Comparison of ENCODE assay signal across 12 cellular contexts in the genomic region with DNA sequence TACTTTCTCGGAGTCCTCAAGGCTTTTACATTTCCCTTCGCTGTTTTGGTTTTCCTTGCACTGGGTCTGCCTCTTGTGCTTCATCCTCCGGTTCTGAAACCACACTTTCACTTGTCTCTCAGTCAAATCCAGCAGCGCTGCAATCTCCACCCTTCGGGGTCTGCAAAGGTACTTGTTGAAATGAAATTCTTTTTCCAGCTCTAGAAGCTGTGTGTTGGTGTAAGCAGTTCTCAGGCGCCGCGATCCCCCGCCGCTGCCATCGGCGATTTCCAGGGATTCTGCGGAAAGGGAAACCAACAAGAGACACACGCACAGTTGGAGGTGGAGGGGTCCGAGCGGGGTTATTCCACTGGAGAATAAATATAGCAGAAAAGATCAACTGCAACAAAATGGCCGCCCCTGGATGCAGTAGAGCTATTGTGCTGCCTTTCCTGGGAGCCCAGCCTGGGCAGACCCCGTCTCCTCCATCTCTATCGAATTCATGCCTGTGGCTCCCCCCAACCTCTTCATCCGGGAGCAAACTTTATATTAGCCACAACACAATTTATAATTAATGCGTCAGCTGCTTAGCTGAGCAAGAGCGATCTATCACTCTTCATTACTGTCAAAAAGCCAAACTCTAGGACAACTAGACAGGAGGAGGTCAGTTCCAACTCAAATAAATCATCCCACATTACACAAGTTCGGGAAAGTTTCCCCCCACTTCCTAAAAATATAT. TPM values are rescaled to one million over a fixed set of nuclear protein-coding genes. Genes with fewer than 3 reads are reported as not detected.
A peak's percentile ranks its signal among the peaks of the same experiment; 100 is the strongest.
DNase-seq lines count a peak whose midpoint lies in the region; ATAC-seq, FAIRE-seq and TF ChIP-seq lines count a peak whose summit lies in the region.
"Had no signal": no experiment of that assay in that cellular context is flagged by ENCODE, and none has a peak within 500 bp of the region (broad histone marks: within the 10 kb centered on the region; RNA-seq: fewer than 3 reads in every experiment).

No MANE protein-coding gene starts in this region.

- DNase-seq in HepG2 (ENCODE audit: low spot score) (no peak), esophagus squamous epithelium (lab: John Stamatoyannopoulos, UW) (no peak), naive B cell (no peak), SKM-1 treated with dmso at 0.1 percent for 144 hours (lab: John Stamatoyannopoulos, UW; ENCODE audit: unreplicated experiment) (no peak), SK-N-DZ (ENCODE audit: low spot score) (no peak)
- no peak for DNase-seq in activated CD4-positive, alpha-beta T cell treated with anti-CD3 and anti-CD28 coated beads, Interleukin-2, amount 50 U/mL, for 48 hours
- DNase-seq: NCI-H1694 treated with DMSO at 0.1 percent for 48 hours; stimulated activated CD4-positive, alpha-beta T cell treated with anti-CD3 and anti-CD28 coated beads, Interleukin-2, amount 100 ng/mL, for 24 hours had no signal

- H3K4me2 ChIP-seq in HepG2 (ENCODE audit: low read depth, low read length) = no peak overlapping the region

- peaks cover 79 to 94% (median 85%) of the 10 kb centered on the region in 3 donors for H3K27me3 Mint-ChIP-seq in naive B cell

- TF ChIP-seq POLR2A in HepG2 (IDR thresholded peaks at IDR 0.05; ENCODE audit: insufficient read depth in 1 of 2, low read depth in 2 of 2, low read length in 2 of 2) (no peak), esophagus squamous epithelium (IDR thresholded peaks at IDR 0.05) (no peak)

- in situ Hi-C loops in HepG2 (cut with HindIII; ENCODE audit: extremely low pct_ligation_motif_present, low pct_unique_long_range_greater_than_20kb) = no loop called here

- POLR2A ChIA-PET in HepG2 (lab: Yijun Ruan, JAX) = no interaction called here

- peaks cover 0 to 3% (median 0%) of the 10 kb centered on the region in 7 donors for H3K9me3 Mint-ChIP-seq in naive B cell

- H3K9me3 ChIP-seq in liver (ENCODE audit: control insufficient read depth in 4 of 4, low read length in 3 of 4) = no peaks in the 10 kb centered on the region
- no peaks in the 10 kb centered on the region for H3K9me3 ChIP-seq in HepG2 (ENCODE audit: low read length)
- H3K9me3 ChIP-seq in esophagus squamous epithelium = no peaks in the 10 kb centered on the region

- no TSS peak for BruUV-seq in HepG2 (replicated peaks; lab: Mats Ljungman, UMichigan)

- intact Hi-C loops in HepG2 (cut with micrococcal nuclease; ENCODE audit: unreplicated experiment) (no loop called here), esophagus squamous epithelium (cut with DNase I) (no loop called here)

- H4K20me1 ChIP-seq in HepG2 (ENCODE audit: insufficient read depth, low read length) = no peaks in the 10 kb centered on the region

- no peak for FAIRE-seq in HepG2 (lab: Jason Lieb, UNC)
- FAIRE-seq: urothelium cell line had no signal

- 17% methylated on average over 23 of the region's 23 CpGs for WGBS in liver
- 94% methylated on average over 23 of the region's 23 CpGs for WGBS in HepG2 (ENCODE audit: low lambda C conversion rate)
- WGBS in esophagus squamous epithelium, 2 donors = 11 to 25% methylated on average over 19 to 23 of the region's 23 CpGs

- H3K27me3 ChIP-seq in liver (ENCODE audit: control insufficient read depth in 4 of 4, insufficient read depth in 4 of 4, low read length in 3 of 4) (peaks cover under 1 to 30% (median 15%) of the 10 kb centered on the region in 4 donors), HepG2 (ENCODE audit: control insufficient read depth in 1 of 2, insufficient read depth in 2 of 2, low read length in 2 of 2) (no peaks in the 10 kb centered on the region), esophagus squamous epithelium (peaks cover 0 to 11% (median 0%) of the 10 kb centered on the region in 4 donors)

- H3K27ac ChIP-seq in liver (ENCODE audit: low read depth in 1 of 2, low read length in 2 of 2) (peak overlapping the region; percentile 51 to 63), HepG2 (ENCODE audit: extremely low read length, insufficient read depth, low read length) (no peak overlapping the region), esophagus squamous epithelium (peak overlapping the region; percentile 96 to 99 (median 99))

- H3K79me2 ChIP-seq in HepG2 (ENCODE audit: insufficient read depth, low read length) = no peaks in the 10 kb centered on the region

- H3K4me1 ChIP-seq in liver (ENCODE audit: control insufficient read depth in 4 of 4, insufficient read depth in 4 of 4, low read length in 3 of 4) (peaks cover 0 to 7% (median 0%) of the 10 kb centered on the region in 4 donors), HepG2 (ENCODE audit: insufficient read depth, low read length) (peaks cover 12% of the 10 kb centered on the region; the same call in 1 of the 2 replicates), esophagus squamous epithelium (peaks cover 9 to 91% (median 30%) of the 10 kb centered on the region in 3 donors)

- H2AFZ ChIP-seq in HepG2 (ENCODE audit: low read length) = no peak overlapping the region

- peaks cover 20 to 43% of the 10 kb centered on the region in 2 donors for H3K36me3 Mint-ChIP-seq in naive B cell

- H3K4me1 Mint-ChIP-seq in naive B cell = peaks cover 35 to 50% (median 37%) of the 10 kb centered on the region in 3 donors

- TF ChIP-seq RAD21 in liver (IDR thresholded peaks at IDR 0.05) = no peak
- no peak for TF ChIP-seq RAD21 in HepG2 (CRISPR knock-in tag; IDR thresholded peaks at IDR 0.05)

- H3K4me3 ChIP-seq in liver (ENCODE audit: low read depth in 1 of 3, low read length in 3 of 3) (peak overlapping the region in 1 of 3 donors; percentile 15), HepG2 (replicated peaks in 1 of 3; ENCODE audit: insufficient read depth in 1 of 3, low read depth in 2 of 3, low read length in 3 of 3) (no peak overlapping the region), esophagus squamous epithelium (peak overlapping the region; percentile 35 to 97 (median 86))

- peak overlapping the region in 2 of 6 donors; percentile 72 to 78 for H3K27ac Mint-ChIP-seq in naive B cell

- CTCF ChIA-PET in HepG2 (lab: Yijun Ruan, JAX; ENCODE audit: low intra/inter-chr PET ratio, low total read pairs) = no interaction called here

- H3K4me3 Mint-ChIP-seq in naive B cell = peak overlapping the region in 6 of 8 donors; percentile 20 to 68 (median 33)

- H3K9ac ChIP-seq in liver (ENCODE audit: low read depth in 1 of 2, low read length in 2 of 2) = no peak overlapping the region
- no peak overlapping the region for H3K9ac ChIP-seq in HepG2 (ENCODE audit: insufficient read depth, low read depth, low read length)

- TF ChIP-seq CTCF in liver (IDR thresholded peaks at IDR 0.05; ENCODE audit: low read depth, low read length, missing input control) (no peak), HepG2 (CRISPR knock-in tag; IDR thresholded peaks at IDR 0.05) (no peak), esophagus squamous epithelium (IDR thresholded peaks at IDR 0.05) (no peak)

- no peaks in the 10 kb centered on the region for H3K36me3 ChIP-seq in liver (ENCODE audit: control insufficient read depth in 4 of 4, insufficient read depth in 3 of 4, low read depth in 1 of 4, low read length in 3 of 4)
- H3K36me3 ChIP-seq in HepG2 (replicated peaks in 1 of 2; ENCODE audit: control insufficient read depth in 1 of 2, insufficient read depth in 2 of 2, low read length in 2 of 2) = no peaks in the 10 kb centered on the region
- no peaks in the 10 kb centered on the region for H3K36me3 ChIP-seq in esophagus squamous epithelium

- no peak for ATAC-seq in HepG2
- ATAC-seq in naive B cell (ENCODE audit: low read depth in 2 of 2) = no peak
- ATAC-seq in HG02763 (IDR thresholded peaks at IDR 0.05; ENCODE audit: unreplicated experiment) = no peak

- no peak for TF ChIP-seq EP300 in HepG2 (IDR thresholded peaks at IDR 0.05; ENCODE audit: low read depth in 2 of 2, low read length in 2 of 2)
- no peak for TF ChIP-seq EP300 in HepG2 (CRISPR knock-in tag; IDR thresholded peaks at IDR 0.05; ENCODE audit: borderline replicate concordance)

RNA-seq across cellular contexts. Expression of a gene that starts 1.1 kb away (rescaled TPM):
- under 1 TPM; 0.05 to 0.08 TPM for total RNA-seq in liver
- under 1 TPM; 0.08 to 0.13 TPM for polyA plus RNA-seq in liver
- total RNA-seq in HepG2 (2016; rRNA removed; fragmentation: Illumina TruSeq; extraction: Trizol) = 0.22 TPM in 1 of 2 replicates, not detected in the other
- 0.10 and 0.35 TPM in 2 replicates for total RNA-seq in HepG2 (2016; cell fraction: cytosol; rRNA removed; fragmentation: Illumina TruSeq; extraction: Trizol; ENCODE audit: low read depth)
- 0.15 TPM in 1 of 2 replicates, not detected in the other for total RNA-seq in HepG2 (2016; cell fraction: insoluble cytoplasmic fraction; rRNA removed; fragmentation: Illumina TruSeq; extraction: Trizol)
- total RNA-seq in HepG2 (2016; cell fraction: membrane; rRNA removed; fragmentation: Illumina TruSeq; extraction: Trizol) = 0.09 and 0.17 TPM in 2 replicates
- total RNA-seq in HepG2 (2016; cell fraction: nucleus; rRNA removed; fragmentation: Illumina TruSeq; extraction: Trizol) = 0.63 and 1.3 TPM in 2 replicates
- polyA plus RNA-seq in HepG2 (2011; rRNA removed) = 0.20 and 0.29 TPM in 2 replicates
- 0.03 and 0.08 TPM in 2 replicates for polyA plus RNA-seq in HepG2 (2011; cell fraction: cytosol; rRNA removed)
- 1.1 and 1.3 TPM in 2 replicates for polyA plus RNA-seq in HepG2 (2011; cell fraction: nucleus; rRNA removed)
- polyA plus RNA-seq in HepG2 (2012) = 0.21 and 0.27 TPM in 2 replicates
- 0.12 and 0.16 TPM in 2 replicates for polyA plus RNA-seq in HepG2 (2016; cell fraction: cytosol; fragmentation: Illumina TruSeq; extraction: Trizol; ENCODE audit: low read depth)
- 0.15 and 0.48 TPM in 2 replicates for polyA plus RNA-seq in HepG2 (2016; cell fraction: insoluble cytoplasmic fraction; fragmentation: Illumina TruSeq; extraction: Trizol; ENCODE audit: low read depth)
- 0.23 and 0.26 TPM in 2 replicates for polyA plus RNA-seq in HepG2 (2016; cell fraction: membrane; fragmentation: Illumina TruSeq; extraction: Trizol; ENCODE audit: low read depth)
- 2.9 and 3.3 TPM in 2 replicates for polyA plus RNA-seq in HepG2 (2016; cell fraction: nucleus; fragmentation: Illumina TruSeq; extraction: Trizol; ENCODE audit: insufficient read depth, low read depth)
- 0.24 TPM in 1 of 2 replicates, not detected in the other for polyA minus RNA-seq in HepG2 (2011; rRNA and poly(A)+ RNA removed; ENCODE audit: low replicate concordance)
- polyA minus RNA-seq in HepG2 (2011; cell fraction: cytosol; rRNA and poly(A)+ RNA removed) = not detected in 2 replicates
- polyA minus RNA-seq in HepG2 (2011; cell fraction: nucleus; rRNA and poly(A)+ RNA removed) = 1.5 and 1.9 TPM in 2 replicates
- 1 to 10 TPM in 3 of 4 donors, under 1 TPM in 1; 0.27 to 3.6 (median 1.5) TPM for total RNA-seq in esophagus squamous epithelium
- not detected for polyA plus RNA-seq in naive B cell (ENCODE audit: low read depth in 6 of 6)
- polyA plus RNA-seq in SK-N-DZ (2014; cell fraction: cytosol; rRNA removed) = not detected in 2 replicates
- polyA plus RNA-seq in SK-N-DZ (2014; cell fraction: nucleus; rRNA removed) = not detected in 2 replicates

RNA-seq across cellular contexts. Expression of a gene that starts 5.5 kb away (rescaled TPM):
- total RNA-seq in liver (under 1 TPM; 0.08 to 0.28 TPM), HepG2 (2016; rRNA removed; fragmentation: Illumina TruSeq; extraction: Trizol) (0.20 TPM in 1 of 2 replicates, not detected in the other), esophagus squamous epithelium (1 to 10 TPM; 1.6 to 2.5 (median 2.2) TPM)
- polyA plus RNA-seq in liver (under 1 TPM; 0.17 to 0.25 TPM), HepG2 (2011; rRNA removed) (0.18 and 0.31 TPM in 2 replicates), naive B cell (ENCODE audit: low read depth in 6 of 6) (under 1 TPM in 1 of 6 donors, not detected in 5; 0.22 TPM)
- total RNA-seq in HepG2 (2016; cell fraction: cytosol; rRNA removed; fragmentation: Illumina TruSeq; extraction: Trizol; ENCODE audit: low read depth) = not detected in 2 replicates
- 0.11 TPM in 1 of 2 replicates, not detected in the other for total RNA-seq in HepG2 (2016; cell fraction: insoluble cytoplasmic fraction; rRNA removed; fragmentation: Illumina TruSeq; extraction: Trizol)
- total RNA-seq in HepG2 (2016; cell fraction: membrane; rRNA removed; fragmentation: Illumina TruSeq; extraction: Trizol) = 0.14 and 0.15 TPM in 2 replicates
- not detected in 2 replicates for total RNA-seq in HepG2 (2016; cell fraction: nucleus; rRNA removed; fragmentation: Illumina TruSeq; extraction: Trizol)
- 0.09 and 0.13 TPM in 2 replicates for polyA plus RNA-seq in HepG2 (2011; cell fraction: cytosol; rRNA removed)
- 0.71 and 0.92 TPM in 2 replicates for polyA plus RNA-seq in HepG2 (2011; cell fraction: nucleus; rRNA removed)
- 0.11 and 0.30 TPM in 2 replicates for polyA plus RNA-seq in HepG2 (2012)
- polyA plus RNA-seq in HepG2 (2016; cell fraction: cytosol; fragmentation: Illumina TruSeq; extraction: Trizol; ENCODE audit: low read depth) = 0.11 TPM in 1 of 2 replicates, not detected in the other
- 0.42 and 0.43 TPM in 2 replicates for polyA plus RNA-seq in HepG2 (2016; cell fraction: insoluble cytoplasmic fraction; fragmentation: Illumina TruSeq; extraction: Trizol; ENCODE audit: low read depth)
- polyA plus RNA-seq in HepG2 (2016; cell fraction: membrane; fragmentation: Illumina TruSeq; extraction: Trizol; ENCODE audit: low read depth) = 0.31 and 0.33 TPM in 2 replicates
- polyA plus RNA-seq in HepG2 (2016; cell fraction: nucleus; fragmentation: Illumina TruSeq; extraction: Trizol; ENCODE audit: insufficient read depth, low read depth) = 1.0 and 1.4 TPM in 2 replicates
- polyA minus RNA-seq in HepG2 (2011; rRNA and poly(A)+ RNA removed; ENCODE audit: low replicate concordance) = 0.05 and 0.10 TPM in 2 replicates
- polyA minus RNA-seq in HepG2 (2011; cell fraction: cytosol; rRNA and poly(A)+ RNA removed) = not detected in 2 replicates
- polyA minus RNA-seq in HepG2 (2011; cell fraction: nucleus; rRNA and poly(A)+ RNA removed) = 0.25 and 0.52 TPM in 2 replicates
- not detected in 2 replicates for polyA plus RNA-seq in SK-N-DZ (2014; cell fraction: cytosol; rRNA removed)
- polyA plus RNA-seq in SK-N-DZ (2014; cell fraction: nucleus; rRNA removed) = not detected in 2 replicates

RNA-seq across cellular contexts. Expression of a gene that starts 29.2 kb away (rescaled TPM):
- total RNA-seq in liver (under 1 TPM; 0.17 to 0.28 TPM), HepG2 (2016; rRNA removed; fragmentation: Illumina TruSeq; extraction: Trizol) (1.8 and 2.4 TPM in 2 replicates), esophagus squamous epithelium (1 to 10 TPM; 2.9 to 6.7 (median 4.1) TPM)
- polyA plus RNA-seq in liver (1 to 10 TPM in 1 of 2 donors, under 1 TPM in 1; 0.32 to 1.1 TPM), HepG2 (2011; rRNA removed) (4.3 and 5.4 TPM in 2 replicates), naive B cell (ENCODE audit: low read depth in 6 of 6) (not detected)
- 2.0 and 2.2 TPM in 2 replicates for total RNA-seq in HepG2 (2016; cell fraction: cytosol; rRNA removed; fragmentation: Illumina TruSeq; extraction: Trizol; ENCODE audit: low read depth)
- 1.0 and 2.0 TPM in 2 replicates for total RNA-seq in HepG2 (2016; cell fraction: insoluble cytoplasmic fraction; rRNA removed; fragmentation: Illumina TruSeq; extraction: Trizol)
- 2.9 and 3.2 TPM in 2 replicates for total RNA-seq in HepG2 (2016; cell fraction: membrane; rRNA removed; fragmentation: Illumina TruSeq; extraction: Trizol)
- 0.53 and 1.8 TPM in 2 replicates for total RNA-seq in HepG2 (2016; cell fraction: nucleus; rRNA removed; fragmentation: Illumina TruSeq; extraction: Trizol)
- polyA plus RNA-seq in HepG2 (2011; cell fraction: cytosol; rRNA removed) = 4.7 and 6.2 TPM in 2 replicates
- polyA plus RNA-seq in HepG2 (2011; cell fraction: nucleus; rRNA removed) = 5.3 and 5.5 TPM in 2 replicates
- polyA plus RNA-seq in HepG2 (2012) = 5.2 and 7.3 TPM in 2 replicates
- polyA plus RNA-seq in HepG2 (2016; cell fraction: cytosol; fragmentation: Illumina TruSeq; extraction: Trizol; ENCODE audit: low read depth) = 7.9 and 8.8 TPM in 2 replicates
- 7.2 and 9.1 TPM in 2 replicates for polyA plus RNA-seq in HepG2 (2016; cell fraction: insoluble cytoplasmic fraction; fragmentation: Illumina TruSeq; extraction: Trizol; ENCODE audit: low read depth)
- polyA plus RNA-seq in HepG2 (2016; cell fraction: membrane; fragmentation: Illumina TruSeq; extraction: Trizol; ENCODE audit: low read depth) = 10.6 and 13.1 TPM in 2 replicates
- polyA plus RNA-seq in HepG2 (2016; cell fraction: nucleus; fragmentation: Illumina TruSeq; extraction: Trizol; ENCODE audit: insufficient read depth, low read depth) = 9.4 and 10.8 TPM in 2 replicates
- 0.56 and 2.4 TPM in 2 replicates for polyA minus RNA-seq in HepG2 (2011; rRNA and poly(A)+ RNA removed; ENCODE audit: low replicate concordance)
- polyA minus RNA-seq in HepG2 (2011; cell fraction: cytosol; rRNA and poly(A)+ RNA removed) = 1.7 and 2.3 TPM in 2 replicates
- polyA minus RNA-seq in HepG2 (2011; cell fraction: nucleus; rRNA and poly(A)+ RNA removed) = 1.4 and 2.7 TPM in 2 replicates
- not detected in 2 replicates for polyA plus RNA-seq in SK-N-DZ (2014; cell fraction: cytosol; rRNA removed)
- polyA plus RNA-seq in SK-N-DZ (2014; cell fraction: nucleus; rRNA removed) = not detected in 2 replicates
- total RNA-seq: mononuclear cell had no signal

RNA-seq across cellular contexts. Expression of a gene that starts 42.1 kb away (rescaled TPM):
- total RNA-seq in liver (1 to 10 TPM in 1 of 2 donors, under 1 TPM in 1; 0.42 to 2.1 TPM), HepG2 (2016; rRNA removed; fragmentation: Illumina TruSeq; extraction: Trizol) (3.2 and 3.9 TPM in 2 replicates), esophagus squamous epithelium (1 to 10 TPM; 3.6 to 8.2 (median 6.8) TPM)
- polyA plus RNA-seq in liver (under 1 TPM; 0.40 to 0.90 TPM), HepG2 (2011; rRNA removed) (3.6 and 4.0 TPM in 2 replicates), naive B cell (ENCODE audit: low read depth in 6 of 6) (not detected)
- 0.71 and 0.97 TPM in 2 replicates for total RNA-seq in HepG2 (2016; cell fraction: cytosol; rRNA removed; fragmentation: Illumina TruSeq; extraction: Trizol; ENCODE audit: low read depth)
- 3.0 TPM in 2 replicates for total RNA-seq in HepG2 (2016; cell fraction: insoluble cytoplasmic fraction; rRNA removed; fragmentation: Illumina TruSeq; extraction: Trizol)
- 2.1 and 3.2 TPM in 2 replicates for total RNA-seq in HepG2 (2016; cell fraction: membrane; rRNA removed; fragmentation: Illumina TruSeq; extraction: Trizol)
- total RNA-seq in HepG2 (2016; cell fraction: nucleus; rRNA removed; fragmentation: Illumina TruSeq; extraction: Trizol) = 2.1 and 4.1 TPM in 2 replicates
- 2.0 TPM in 2 replicates for polyA plus RNA-seq in HepG2 (2011; cell fraction: cytosol; rRNA removed)
- 4.0 and 4.1 TPM in 2 replicates for polyA plus RNA-seq in HepG2 (2011; cell fraction: nucleus; rRNA removed)
- 2.3 TPM in 2 replicates for polyA plus RNA-seq in HepG2 (2012)
- 0.70 and 1.1 TPM in 2 replicates for polyA plus RNA-seq in HepG2 (2016; cell fraction: cytosol; fragmentation: Illumina TruSeq; extraction: Trizol; ENCODE audit: low read depth)
- 4.1 and 4.3 TPM in 2 replicates for polyA plus RNA-seq in HepG2 (2016; cell fraction: insoluble cytoplasmic fraction; fragmentation: Illumina TruSeq; extraction: Trizol; ENCODE audit: low read depth)
- polyA plus RNA-seq in HepG2 (2016; cell fraction: membrane; fragmentation: Illumina TruSeq; extraction: Trizol; ENCODE audit: low read depth) = 2.2 and 2.8 TPM in 2 replicates
- 6.4 and 8.6 TPM in 2 replicates for polyA plus RNA-seq in HepG2 (2016; cell fraction: nucleus; fragmentation: Illumina TruSeq; extraction: Trizol; ENCODE audit: insufficient read depth, low read depth)
- polyA minus RNA-seq in HepG2 (2011; rRNA and poly(A)+ RNA removed; ENCODE audit: low replicate concordance) = 0.98 and 2.8 TPM in 2 replicates
- 1.1 and 2.2 TPM in 2 replicates for polyA minus RNA-seq in HepG2 (2011; cell fraction: cytosol; rRNA and poly(A)+ RNA removed)
- polyA minus RNA-seq in HepG2 (2011; cell fraction: nucleus; rRNA and poly(A)+ RNA removed) = 2.7 and 3.4 TPM in 2 replicates
- polyA plus RNA-seq in SK-N-DZ (2014; cell fraction: cytosol; rRNA removed) = not detected in 2 replicates
- not detected in 2 replicates for polyA plus RNA-seq in SK-N-DZ (2014; cell fraction: nucleus; rRNA removed)

RNA-seq across cellular contexts. Expression of a gene that starts 46.2 kb away (rescaled TPM):
- under 1 TPM in 1 of 2 donors, not detected in 1; 0.23 TPM for total RNA-seq in liver
- polyA plus RNA-seq in liver = not detected
- 0.95 and 1.3 TPM in 2 replicates for total RNA-seq in HepG2 (2016; rRNA removed; fragmentation: Illumina TruSeq; extraction: Trizol)
- 0.71 TPM in 1 of 2 replicates, not detected in the other for total RNA-seq in HepG2 (2016; cell fraction: cytosol; rRNA removed; fragmentation: Illumina TruSeq; extraction: Trizol; ENCODE audit: low read depth)
- 0.79 and 1.2 TPM in 2 replicates for total RNA-seq in HepG2 (2016; cell fraction: insoluble cytoplasmic fraction; rRNA removed; fragmentation: Illumina TruSeq; extraction: Trizol)
- 0.41 and 0.65 TPM in 2 replicates for total RNA-seq in HepG2 (2016; cell fraction: membrane; rRNA removed; fragmentation: Illumina TruSeq; extraction: Trizol)
- total RNA-seq in HepG2 (2016; cell fraction: nucleus; rRNA removed; fragmentation: Illumina TruSeq; extraction: Trizol) = 1.1 and 3.7 TPM in 2 replicates
- 0.68 and 1.5 TPM in 2 replicates for polyA plus RNA-seq in HepG2 (2011; rRNA removed)
- 0.38 and 0.74 TPM in 2 replicates for polyA plus RNA-seq in HepG2 (2011; cell fraction: cytosol; rRNA removed)
- polyA plus RNA-seq in HepG2 (2011; cell fraction: nucleus; rRNA removed) = 4.3 and 4.7 TPM in 2 replicates
- polyA plus RNA-seq in HepG2 (2012) = 0.47 and 0.68 TPM in 2 replicates
- polyA plus RNA-seq in HepG2 (2016; cell fraction: cytosol; fragmentation: Illumina TruSeq; extraction: Trizol; ENCODE audit: low read depth) = 0.18 TPM in 1 of 2 replicates, not detected in the other
- polyA plus RNA-seq in HepG2 (2016; cell fraction: insoluble cytoplasmic fraction; fragmentation: Illumina TruSeq; extraction: Trizol; ENCODE audit: low read depth) = 0.94 and 0.99 TPM in 2 replicates
- polyA plus RNA-seq in HepG2 (2016; cell fraction: membrane; fragmentation: Illumina TruSeq; extraction: Trizol; ENCODE audit: low read depth) = 0.22 TPM in 1 of 2 replicates, not detected in the other
- polyA plus RNA-seq in HepG2 (2016; cell fraction: nucleus; fragmentation: Illumina TruSeq; extraction: Trizol; ENCODE audit: insufficient read depth, low read depth) = 3.5 and 4.1 TPM in 2 replicates
- polyA minus RNA-seq in HepG2 (2011; rRNA and poly(A)+ RNA removed; ENCODE audit: low replicate concordance) = 1.2 and 2.5 TPM in 2 replicates
- polyA minus RNA-seq in HepG2 (2011; cell fraction: cytosol; rRNA and poly(A)+ RNA removed) = 0.79 TPM in 1 of 2 replicates, not detected in the other
- polyA minus RNA-seq in HepG2 (2011; cell fraction: nucleus; rRNA and poly(A)+ RNA removed) = 2.1 and 3.0 TPM in 2 replicates
- total RNA-seq in esophagus squamous epithelium = 1 to 10 TPM in 1 of 4 donors, under 1 TPM in 1, not detected in 2; 0.26 to 1.3 TPM
- not detected for polyA plus RNA-seq in naive B cell (ENCODE audit: low read depth in 6 of 6)
- polyA plus RNA-seq in SK-N-DZ (2014; cell fraction: cytosol; rRNA removed) = not detected in 2 replicates
- not detected in 2 replicates for polyA plus RNA-seq in SK-N-DZ (2014; cell fraction: nucleus; rRNA removed)
- total RNA-seq: mononuclear cell had no signal

Comparison
In these comparisons a context has a peak if more than half of its experiments do, and no peak if none do; other contexts are left out.
1. H3K4me3 ChIP-seq: peak in esophagus squamous epithelium (4 of 4); none in HepG2 (0 of 3).